ENCODE assay signal across 22 cellular contexts in genomic region chr10:48694371-48695030, GRCh38. TPM values are rescaled to one million over a fixed set of nuclear protein-coding genes. Genes with fewer than 3 reads are reported as not detected.
DNase-seq lines count a peak whose midpoint lies in the region; ATAC-seq, FAIRE-seq and TF ChIP-seq lines count a peak whose summit lies in the region.
"Had no signal": no experiment of that assay in that cellular context is flagged by ENCODE, and none has a peak within 500 bp of the region (broad histone marks: within the 10 kb centered on the region; RNA-seq: fewer than 3 reads in every experiment).

No MANE protein-coding gene starts in this region.

- H3K9me3 Mint-ChIP-seq in activated CD4-positive, alpha-beta T cell treated with anti-CD3 and anti-CD28 coated beads, Interleukin-2, amount 10 ng/mL, durations not matched to agents 24 days and 14 days: no peaks in the 10 kb centered on the region
- H3K9me3 Mint-ChIP-seq in dendritic cell treated with granulocyte-macrophage colony-stimulating factor and Interleukin-4, amounts not matched to agents 40 ng/mL and 50 ng/mL, for 4 days: no peaks in the 10 kb centered on the region
- no peaks in the 10 kb centered on the region for H3K9me3 Mint-ChIP-seq in naive B cell

- no peaks in the 10 kb centered on the region for H3K36me3 Mint-ChIP-seq in activated CD4-positive, alpha-beta T cell treated with anti-CD3 and anti-CD28 coated beads, Interleukin-2, amount 10 ng/mL, durations not matched to agents 24 days and 14 days (ENCODE audit: low read depth)
- H3K36me3 Mint-ChIP-seq in dendritic cell treated with granulocyte-macrophage colony-stimulating factor and Interleukin-4, amounts not matched to agents 40 ng/mL and 50 ng/mL, for 4 days (ENCODE audit: low read depth): peaks cover 100% of the 10 kb centered on the region
- H3K36me3 Mint-ChIP-seq in naive B cell: peaks cover 11 to 40% of the 10 kb centered on the region in 2 donors
- H3K36me3 Mint-ChIP-seq: CD4-positive, CD25-positive, alpha-beta regulatory T cell had no signal

- intact Hi-C loops in activated CD4-positive, alpha-beta T cell treated with anti-CD3 and anti-CD28 coated beads, Interleukin-2, amount 10 ng/mL, durations not matched to agents 24 days and 14 days (cut with micrococcal nuclease): no loop called here
- intact Hi-C loops in dendritic cell treated with granulocyte-macrophage colony-stimulating factor and Interleukin-4, amounts not matched to agents 40 ng/mL and 50 ng/mL, for 4 days (cut with micrococcal nuclease): no loop called here

- no peak for ATAC-seq in naive B cell (ENCODE audit: low read depth in 2 of 2)
- ATAC-seq in GM21717 (IDR thresholded peaks at IDR 0.05; ENCODE audit: unreplicated experiment): no peak
- ATAC-seq in HG03097 (IDR thresholded peaks at IDR 0.05; ENCODE audit: low FRiP score, unreplicated experiment): no peak
- ATAC-seq: GM23338, K562 had no signal

- TF ChIP-seq CTCF in D721Med (IDR thresholded peaks at IDR 0.05; ENCODE audit: insufficient read depth, missing control alignments): no peak

- FAIRE-seq in D721Med (lab: Jason Lieb, UNC): no peak
- FAIRE-seq: K562 had no signal

- no peak overlapping the region for H3K4me3 Mint-ChIP-seq in activated CD4-positive, alpha-beta T cell treated with anti-CD3 and anti-CD28 coated beads, Interleukin-2, amount 10 ng/mL, durations not matched to agents 24 days and 14 days
- peak overlapping the region; percentile 28 for H3K4me3 Mint-ChIP-seq in dendritic cell treated with granulocyte-macrophage colony-stimulating factor and Interleukin-4, amounts not matched to agents 40 ng/mL and 50 ng/mL, for 4 days
- peak overlapping the region in 2 of 8 donors; percentile 51 to 69 for H3K4me3 Mint-ChIP-seq in naive B cell
- H3K4me3 Mint-ChIP-seq: CD4-positive, CD25-positive, alpha-beta regulatory T cell; GM23338 had no signal

- peak; percentile 24 for DNase-seq in activated CD4-positive, alpha-beta T cell treated with anti-CD3 and anti-CD28 coated beads, Interleukin-2, amount 10 ng/mL, durations not matched to agents 24 days and 14 days
- DNase-seq in activated CD4-positive, alpha-beta T cell treated with anti-CD3 and anti-CD28 coated beads for 4 hours: no peak
- no peak for DNase-seq in naive B cell
- DNase-seq in activated gamma-delta T cell treated with Interleukin-2 at 50 U/mL for 16 hours: no peak
- no peak for DNase-seq in D721Med (ENCODE audit: insufficient read length, low spot score)
- DNase-seq: CD4-positive, CD25-positive, alpha-beta regulatory T cell; COR-L47; GDM1; HCEC 1CT; NCI-H1105 treated with DMSO at 0.1 percent for 48 hours; NCI-H1694; NCI-H2081 treated with DMSO at 0.1 percent for 48 hours; NCI-H446 treated with DMSO at 0.1 percent for 48 hours; NCI-H69; Peyer's patch had no signal

- no peak overlapping the region for H3K27ac Mint-ChIP-seq in activated CD4-positive, alpha-beta T cell treated with anti-CD3 and anti-CD28 coated beads, Interleukin-2, amount 10 ng/mL, durations not matched to agents 24 days and 14 days
- peak overlapping the region; percentile 47 for H3K27ac Mint-ChIP-seq in dendritic cell treated with granulocyte-macrophage colony-stimulating factor and Interleukin-4, amounts not matched to agents 40 ng/mL and 50 ng/mL, for 4 days
- peak overlapping the region; percentile 42 to 92 (median 82) for H3K27ac Mint-ChIP-seq in naive B cell
- H3K27ac Mint-ChIP-seq: CD4-positive, CD25-positive, alpha-beta regulatory T cell; GM23338 had no signal

- no peaks in the 10 kb centered on the region for H3K4me1 Mint-ChIP-seq in activated CD4-positive, alpha-beta T cell treated with anti-CD3 and anti-CD28 coated beads, Interleukin-2, amount 10 ng/mL, durations not matched to agents 24 days and 14 days
- peaks cover 97% of the 10 kb centered on the region for H3K4me1 Mint-ChIP-seq in dendritic cell treated with granulocyte-macrophage colony-stimulating factor and Interleukin-4, amounts not matched to agents 40 ng/mL and 50 ng/mL, for 4 days (ENCODE audit: low read depth)
- peaks cover 89 to 92% (median 89%) of the 10 kb centered on the region in 3 donors for H3K4me1 Mint-ChIP-seq in naive B cell
- H3K4me1 Mint-ChIP-seq: CD4-positive, CD25-positive, alpha-beta regulatory T cell had no signal

- no peaks in the 10 kb centered on the region for H3K27me3 Mint-ChIP-seq in activated CD4-positive, alpha-beta T cell treated with anti-CD3 and anti-CD28 coated beads, Interleukin-2, amount 10 ng/mL, durations not matched to agents 24 days and 14 days
- H3K27me3 Mint-ChIP-seq in dendritic cell treated with granulocyte-macrophage colony-stimulating factor and Interleukin-4, amounts not matched to agents 40 ng/mL and 50 ng/mL, for 4 days: no peaks in the 10 kb centered on the region
- H3K27me3 Mint-ChIP-seq in naive B cell: no peaks in the 10 kb centered on the region
- H3K27me3 Mint-ChIP-seq: CD4-positive, CD25-positive, alpha-beta regulatory T cell had no signal

RNA-seq across cellular contexts. Expression of gene WDFY4, which starts 9.8 kb away (rescaled TPM):
- 0.05 TPM in 1 of 2 replicates, not detected in the other for total RNA-seq in activated CD4-positive, alpha-beta T cell treated with anti-CD3 and anti-CD28 coated beads, Interleukin-2, amount 10 ng/mL, durations not matched to agents 24 days and 14 days
- 10 to 100 TPM; 46.5 to 98.0 (median 80.0) TPM for polyA plus RNA-seq in naive B cell (ENCODE audit: low read depth in 6 of 6)
- total RNA-seq: Daoy had no signal
- polyA plus RNA-seq: AG04450, GM23338 had no signal
